In genomic region chr4:184420881-184421416, GRCh38 we compare ENCODE assay signal across 9 cellular contexts. TPM values are rescaled to one million over a fixed set of nuclear protein-coding genes. Genes with fewer than 3 reads are reported as not detected.
DNase-seq lines count a peak whose midpoint lies in the region; ATAC-seq and TF ChIP-seq lines count a peak whose summit lies in the region.
"Had no signal": no experiment of that assay in that cellular context is flagged by ENCODE, and none has a peak within 500 bp of the region (broad histone marks: within the 10 kb centered on the region; RNA-seq: fewer than 3 reads in every experiment).

No MANE protein-coding gene starts in this region.

- H3K9ac ChIP-seq in PC-3 (ENCODE audit: low read length), result no peak overlapping the region

- no peaks in the 10 kb centered on the region for H3K27me3 ChIP-seq in SJCRH30
- no peaks in the 10 kb centered on the region for H3K27me3 ChIP-seq in PC-3 (ENCODE audit: low read length)

- H3K4me2 ChIP-seq in PC-3 (ENCODE audit: low read length), result no peak overlapping the region

- H3K4me3 ChIP-seq in SJCRH30, result no peak overlapping the region
- no peak overlapping the region for H3K4me3 ChIP-seq in PC-3 (ENCODE audit: low read length)

- BruUV-seq in PC-3 (replicated peaks; lab: Mats Ljungman, UMichigan), result no TSS peak

- H3K9me3 ChIP-seq in SJCRH30 (replicated peaks) (0 out of 2 replicates have a peak, but pooled peaks cover 3% of the 10 kb centered on the region), PC-3 (ENCODE audit: low read length) (no peaks in the 10 kb centered on the region)

- peak; percentile 58 for DNase-seq in GM10266 (ENCODE audit: extremely low spot score)
- DNase-seq in central memory CD8-positive, alpha-beta T cell (ENCODE audit: low spot score in 2 of 2), result no peak
- DNase-seq in SJCRH30, result no peak
- no peak for DNase-seq in PC-3
- DNase-seq in hepatic stellate cell (ENCODE audit: low spot score), result no peak
- no peak for DNase-seq in OCI-M1 (lab: John Stamatoyannopoulos, UW)
- DNase-seq: NCI-H526 had no signal

- no peaks in the 10 kb centered on the region for H3K27me3 Mint-ChIP-seq in central memory CD8-positive, alpha-beta T cell

- no peaks in the 10 kb centered on the region for H4K20me1 ChIP-seq in PC-3 (ENCODE audit: low read length)

- H3K9me2 ChIP-seq in PC-3 (replicated peaks; ENCODE audit: low read length), result no peaks in the 10 kb centered on the region

- H3K4me3 Mint-ChIP-seq in central memory CD8-positive, alpha-beta T cell, result peak overlapping the region; percentile 72

- peaks cover 30% of the 10 kb centered on the region for H3K36me3 Mint-ChIP-seq in central memory CD8-positive, alpha-beta T cell (ENCODE audit: insufficient read depth)

- peaks cover 66% of the 10 kb centered on the region for H3K4me1 Mint-ChIP-seq in central memory CD8-positive, alpha-beta T cell

- no peak overlapping the region for H2AFZ ChIP-seq in PC-3 (ENCODE audit: low read length)

- H3K27ac ChIP-seq in SJCRH30 (no peak overlapping the region), PC-3 (ENCODE audit: low read length) (no peak overlapping the region)

- H3K4me1 ChIP-seq in SJCRH30 (no peaks in the 10 kb centered on the region), PC-3 (ENCODE audit: insufficient read depth, low read length) (peaks cover 21% of the 10 kb centered on the region)

- intact Hi-C loops in PC-3 (cut with micrococcal nuclease), result no loop called here

- TF ChIP-seq CTCF in GM10266 (IDR thresholded peaks at IDR 0.05; ENCODE audit: control insufficient read depth, insufficient read depth, low read depth, missing control alignments), result no peak
- TF ChIP-seq CTCF in PC-3 (conservative IDR thresholded peaks at IDR 0.05; ENCODE audit: low read depth, low read length), result no peak

- peaks cover 2% of the 10 kb centered on the region for H3K36me3 ChIP-seq in SJCRH30
- H3K36me3 ChIP-seq in PC-3 (ENCODE audit: low read depth, low read length), result no peaks in the 10 kb centered on the region

- H3K79me2 ChIP-seq in PC-3 (ENCODE audit: low read length), result no peaks in the 10 kb centered on the region; the same call in 1 of the 2 replicates

- H3F3A ChIP-seq in PC-3 (ENCODE audit: low read length, unreplicated experiment), result peaks cover 5% of the 10 kb centered on the region

- POLR2A ChIA-PET in PC-3 (lab: Charles Lee; ENCODE audit: unreplicated experiment), result no interaction called here

- CTCF ChIA-PET in PC-3 (lab: Charles Lee), result no interaction called here

- H3K27ac Mint-ChIP-seq in central memory CD8-positive, alpha-beta T cell (ENCODE audit: low read depth), result peak overlapping the region; percentile 80

- no peaks in the 10 kb centered on the region for H3K9me3 Mint-ChIP-seq in central memory CD8-positive, alpha-beta T cell

- ATAC-seq in GM19467 (IDR thresholded peaks at IDR 0.05; ENCODE audit: unreplicated experiment) (peak; percentile 47), HG03342 (IDR thresholded peaks at IDR 0.05; ENCODE audit: unreplicated experiment) (peak; percentile 54), PC-3 (no peak)
- ATAC-seq in central memory CD8-positive, alpha-beta T cell (replicated peaks; ENCODE audit: extremely low read depth, poor library complexity, severe bottlenecking), result peak; percentile 48

RNA-seq across cellular contexts. Expression of gene IRF2, which starts 53.4 kb away (rescaled TPM):
- total RNA-seq in SJCRH30 (2014; rRNA removed; shearing (Covaris generic)), result 6.1 and 6.5 TPM in 2 replicates
- total RNA-seq in PC-3 (2014; rRNA removed), result 7.7 TPM in 2 replicates
